25 cellular contexts compared by ENCODE assay signal in the genomic region with DNA sequence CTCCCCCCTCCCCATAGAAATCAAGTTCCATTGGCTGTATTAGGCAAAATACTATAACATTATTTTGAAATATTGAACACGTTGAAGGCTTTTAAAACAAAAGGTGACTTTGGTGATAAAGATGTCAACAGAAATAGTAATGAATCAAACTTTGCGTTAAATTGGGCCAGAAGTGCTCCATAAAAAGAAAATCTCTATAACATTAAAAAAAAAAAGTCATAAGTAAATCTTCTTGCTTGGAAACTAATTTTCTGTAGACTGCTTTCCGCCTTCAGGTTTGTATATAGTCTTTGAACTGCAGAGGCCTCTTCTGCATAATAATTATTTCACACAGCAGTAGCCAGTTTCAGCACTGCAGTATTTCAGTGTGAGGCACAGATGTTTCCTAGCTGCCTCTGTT.
"Had no signal": no experiment of that assay in that cellular context is flagged by ENCODE, and none has a peak within 500 bp of the region (broad histone marks: within the 10 kb centered on the region; RNA-seq: fewer than 3 reads in every experiment).

No MANE protein-coding gene starts in this region.

- DNase-seq: dermis blood vessel endothelial cell; effector memory CD4-positive, alpha-beta T cell; foreskin keratinocyte; heart left ventricle; kidney; mesenchymal stem cell; mucosa of descending colon; naive B cell; right lobe of liver; small intestine; stimulated activated CD4-positive, alpha-beta T cell treated with anti-CD3 and anti-CD28 coated beads, Interleukin-15, amount 100 ng/mL, for 24 hours; stimulated activated CD4-positive, alpha-beta T cell treated with anti-CD3 and anti-CD28 coated beads, Interleukin-2, amount 100 ng/mL, for 48 hours; stimulated activated naive B cell treated with anti-CD40 and anti-IgM and Interleukin-4, amounts not matched to agents 10 μg/mL and 1 μg/mL and 100 μg/mL, for 72 hours; upper lobe of right lung had no signal

- H3K9ac ChIP-seq: parathyroid adenoma had no signal

- H3K27ac ChIP-seq: esophagus muscularis mucosa, foreskin keratinocyte, gastroesophageal sphincter, heart left ventricle, hepatocyte, parathyroid adenoma, right lobe of liver, thoracic aorta, tibial nerve, upper lobe of right lung, vagina had no signal

- ATAC-seq: foreskin keratinocyte; gastroesophageal sphincter; left lobe of liver; mucosa of descending colon; natural killer cell treated with Interleukin-12 subunit alpha and Interleukin-12 subunit beta and Interleukin-15 and Interleukin-18, amount 100 ng/mL, for 72 hours; right lobe of liver; stimulated activated naive B cell treated with anti-CD40 and anti-IgM and Interleukin-4, amounts not matched to agents 10 μg/mL and 1 μg/mL and 100 μg/mL, for 72 hours; upper lobe of right lung had no signal

- H3K4me1 ChIP-seq: foreskin keratinocyte, parathyroid adenoma, right lobe of liver, tibial nerve, upper lobe of right lung had no signal

- FAIRE-seq: endothelial cell of umbilical vein, kidney, small intestine had no signal

- H3K36me3 ChIP-seq: esophagus muscularis mucosa, gastroesophageal sphincter, neutrophil, right lobe of liver, thoracic aorta, tibial nerve, upper lobe of right lung, vagina had no signal

- H3K4me3 ChIP-seq: esophagus muscularis mucosa, gastroesophageal sphincter, heart left ventricle, hepatocyte, mucosa of descending colon, right lobe of liver, thoracic aorta, tibial nerve, upper lobe of right lung, vagina had no signal

- H3K9me3 ChIP-seq: esophagus muscularis mucosa, gastroesophageal sphincter, heart left ventricle, mucosa of descending colon, neutrophil, right lobe of liver, thoracic aorta, tibial nerve, upper lobe of right lung, vagina had no signal

- H2AFZ ChIP-seq: hepatocyte, parathyroid adenoma had no signal

- H3K4me2 ChIP-seq: hepatocyte had no signal

- H3K27me3 ChIP-seq: esophagus muscularis mucosa, foreskin keratinocyte, gastroesophageal sphincter, heart left ventricle, hepatocyte, neutrophil, right lobe of liver, tibial nerve, upper lobe of right lung, vagina had no signal
